31 cellular contexts compared by ENCODE assay signal in genomic region chr12:57158186-57158585, GRCh38. TPM values are rescaled to one million over a fixed set of nuclear protein-coding genes. Genes with fewer than 3 reads are reported as not detected.
A peak's percentile ranks its signal among the peaks of the same experiment; 100 is the strongest.
DNase-seq lines count a peak whose midpoint lies in the region; TF ChIP-seq lines count a peak whose summit lies in the region.
"Had no signal": no experiment of that assay in that cellular context is flagged by ENCODE, and none has a peak within 500 bp of the region (broad histone marks: within the 10 kb centered on the region; RNA-seq: fewer than 3 reads in every experiment).

No MANE protein-coding gene starts in this region.

- H3K27ac ChIP-seq in ascending aorta, result peak overlapping the region; percentile 26 to 48
- peak overlapping the region in 3 of 4 donors; percentile 17 to 69 (median 39) for H3K27ac ChIP-seq in esophagus squamous epithelium
- H3K27ac ChIP-seq in osteoblast (ENCODE audit: low read depth, low read length), result peak overlapping the region; percentile 5
- H3K27ac ChIP-seq in vagina, result peak overlapping the region; percentile 37
- H3K27ac ChIP-seq: C4-2B, gastrocnemius medialis, neutrophil, SJSA1, VCaP had no signal

- H3K4me3 ChIP-seq in ascending aorta, result no peak overlapping the region
- no peak overlapping the region for H3K4me3 ChIP-seq in esophagus squamous epithelium
- no peak overlapping the region for H3K4me3 ChIP-seq in osteoblast (ENCODE audit: insufficient read depth, low read length)
- no peak overlapping the region for H3K4me3 ChIP-seq in vagina
- no peak overlapping the region for H3K4me3 ChIP-seq in lower leg skin (ENCODE audit: low read depth, poor library complexity, severe bottlenecking)
- H3K4me3 ChIP-seq: gastrocnemius medialis, HAP-1, SJSA1 had no signal

- H3K9me3 ChIP-seq in ascending aorta, result no peaks in the 10 kb centered on the region
- H3K9me3 ChIP-seq in esophagus squamous epithelium, result no peaks in the 10 kb centered on the region
- no peaks in the 10 kb centered on the region for H3K9me3 ChIP-seq in osteoblast (ENCODE audit: low read depth, low read length)
- no peaks in the 10 kb centered on the region for H3K9me3 ChIP-seq in vagina
- H3K9me3 ChIP-seq: Caco-2, gastrocnemius medialis, HAP-1, neutrophil, SJSA1 had no signal

- TF ChIP-seq POLR2A in esophagus squamous epithelium (IDR thresholded peaks at IDR 0.05) (no peak), vagina (IDR thresholded peaks at IDR 0.05) (no peak), lower leg skin (IDR thresholded peaks at IDR 0.05) (no peak)

- 84 to 90% methylated on average over 7 to 9 of the region's 16 CpGs for WGBS in esophagus squamous epithelium, 2 donors
- 77 to 85% methylated on average over 16 of the region's 16 CpGs for WGBS in lower leg skin, 2 donors

- no peak overlapping the region for H2AFZ ChIP-seq in osteoblast (ENCODE audit: low read length)

- intact Hi-C loops in ascending aorta (cut with DNase I), result no loop called here
- intact Hi-C loops in esophagus squamous epithelium (cut with DNase I), result no loop called here
- intact Hi-C loops in vagina (cut with DNase I), result no loop called here
- intact Hi-C loops in lower leg skin (cut with DNase I; ENCODE audit: low total_unique reads), result no loop called here

- peaks cover 97% of the 10 kb centered on the region for H3K79me2 ChIP-seq in osteoblast (ENCODE audit: insufficient read depth, low read length)

- TF ChIP-seq CTCF in ascending aorta (IDR thresholded peaks at IDR 0.05), result no peak
- no peak for TF ChIP-seq CTCF in esophagus squamous epithelium (IDR thresholded peaks at IDR 0.05)
- TF ChIP-seq CTCF in osteoblast (IDR thresholded peaks at IDR 0.05; ENCODE audit: extremely low read depth, low read depth, low read length), result no peak
- TF ChIP-seq CTCF in vagina (IDR thresholded peaks at IDR 0.05), result no peak
- no peak for TF ChIP-seq CTCF in lower leg skin (IDR thresholded peaks at IDR 0.05)

- peaks cover 63% of the 10 kb centered on the region for H4K20me1 ChIP-seq in osteoblast (ENCODE audit: insufficient read depth, low read length)

- H3K27me3 ChIP-seq in ascending aorta (no peaks in the 10 kb centered on the region), esophagus squamous epithelium (no peaks in the 10 kb centered on the region), osteoblast (ENCODE audit: insufficient read depth, low read length) (no peaks in the 10 kb centered on the region), vagina (no peaks in the 10 kb centered on the region)
- H3K27me3 ChIP-seq: gastrocnemius medialis, SJSA1 had no signal

- peaks cover 90 to 93% of the 10 kb centered on the region in 2 donors for H3K36me3 ChIP-seq in ascending aorta
- H3K36me3 ChIP-seq in esophagus squamous epithelium, result peaks cover 43 to 100% (median 49%) of the 10 kb centered on the region in 3 donors
- peaks cover 100% of the 10 kb centered on the region for H3K36me3 ChIP-seq in osteoblast (ENCODE audit: insufficient read depth, low read length)
- peaks cover 8 to 89% of the 10 kb centered on the region in 2 donors for H3K36me3 ChIP-seq in vagina
- H3K36me3 ChIP-seq: gastrocnemius medialis, neutrophil had no signal

- DNase-seq in ascending aorta (ENCODE audit: low spot score in 2 of 2), result no peak
- DNase-seq in esophagus squamous epithelium (lab: John Stamatoyannopoulos, UW), result no peak
- DNase-seq in osteoblast (ENCODE audit: insufficient read length, low spot score, missing footprints), result no peak
- no peak for DNase-seq in vagina (ENCODE audit: extremely low spot score in 2 of 2)
- DNase-seq in lower leg skin (ENCODE audit: low spot score in 2 of 2), result no peak
- no peak for DNase-seq in OCI-M2 (lab: John Stamatoyannopoulos, UW; ENCODE audit: unreplicated experiment)
- DNase-seq in activated CD4-positive, alpha-beta T cell treated with anti-CD3 and anti-CD28 coated beads for 4 hours, result no peak
- DNase-seq: activated CD4-positive, alpha-beta T cell treated with anti-CD3 and anti-CD28 coated beads for 36 hours; activated CD8-positive, alpha-beta memory T cell treated with anti-CD3 and anti-CD28 coated beads for 24 hours; activated effector memory CD4-positive, alpha-beta T cell treated with Interleukin-2 at 50 U/mL for 16 hours; activated T-cell treated with anti-CD3 and anti-CD28 coated beads for 4 hours; Caco-2; DMS79; gastrocnemius medialis; left cardiac atrium; NCI-H1694; NCI-H748 treated with DMSO at 0.1 percent for 48 hours; stimulated activated CD8-positive, alpha-beta memory T cell treated with anti-CD3 and anti-CD28 coated beads, Interleukin-4, amount 100 ng/mL, for 48 hours; stimulated activated naive CD8-positive, alpha-beta T cell treated with anti-CD3 and anti-CD28 coated beads, Interleukin-15, amount 100 ng/mL, for 72 hours; T1000; trophoblast cell had no signal

- H3K4me2 ChIP-seq in osteoblast (ENCODE audit: insufficient read depth, low read length), result no peak overlapping the region

- H3K4me1 ChIP-seq in ascending aorta, result peaks cover 11 to 17% of the 10 kb centered on the region in 2 donors
- peaks cover under 1 to 27% (median 12%) of the 10 kb centered on the region in 3 donors for H3K4me1 ChIP-seq in esophagus squamous epithelium
- peaks cover 11% of the 10 kb centered on the region for H3K4me1 ChIP-seq in osteoblast (ENCODE audit: insufficient read depth, low read length)
- H3K4me1 ChIP-seq in vagina, result peaks cover 32% of the 10 kb centered on the region
- H3K4me1 ChIP-seq: gastrocnemius medialis, HAP-1, SJSA1 had no signal

RNA-seq across cellular contexts. Expression of gene LRP1-AS, which starts 10.8 kb away (rescaled TPM):
- total RNA-seq in ascending aorta, result not detected
- not detected for total RNA-seq in esophagus squamous epithelium
- not detected in 2 replicates for total RNA-seq in osteoblast
- not detected for total RNA-seq in vagina
- total RNA-seq in lower leg skin, result not detected
- total RNA-seq: activated CD4-positive, alpha-beta T cell treated with anti-CD3 and anti-CD28 coated beads for 36 hours; activated naive CD4-positive, alpha-beta T cell treated with anti-CD3 and anti-CD28 coated beads, Interleukin-2, amount 50 U/mL, for 72 hours; aorta; Caco-2; fibroblast of lung; gastrocnemius medialis; left cardiac atrium; posterior vena cava; right cardiac atrium; SJSA1 had no signal

RNA-seq across cellular contexts. Expression of gene LRP1, which starts 29.9 kb away (rescaled TPM):
- total RNA-seq in ascending aorta (708 TPM), esophagus squamous epithelium (100 to 1,000 TPM in 1 of 4 donors, 10 to 100 TPM in 3; 60.8 to 147 (median 81.9) TPM), osteoblast (744 and 789 TPM in 2 replicates), vagina (477 TPM), lower leg skin (100 to 1,000 TPM in 2 of 4 donors, 10 to 100 TPM in 2; 93.4 to 156 (median 101) TPM)

RNA-seq across cellular contexts. Expression of gene STAT6, which starts 47.0 kb away (rescaled TPM):
- total RNA-seq in ascending aorta (188 TPM), esophagus squamous epithelium (100 to 1,000 TPM in 2 of 4 donors, 10 to 100 TPM in 2; 72.7 to 138 (median 102) TPM), osteoblast (149 and 167 TPM in 2 replicates), vagina (146 TPM), lower leg skin (100 to 1,000 TPM; 105 to 210 (median 129) TPM)

RNA-seq across cellular contexts. Expression of gene NXPH4, which starts 58.4 kb away (rescaled TPM):
- total RNA-seq in ascending aorta (not detected), esophagus squamous epithelium (1 to 10 TPM in 2 of 4 donors, under 1 TPM in 2; 0.21 to 5.0 (median 2.5) TPM), osteoblast (0.88 and 1.1 TPM in 2 replicates), vagina (3.2 TPM), lower leg skin (10 to 100 TPM; 18.4 to 21.3 (median 19.9) TPM)
- total RNA-seq: gastrocnemius medialis had no signal
